8 cellular contexts compared by ENCODE assay signal in genomic region chr3:123559040-123559861, GRCh38. TPM values are rescaled to one million over a fixed set of nuclear protein-coding genes. Genes with fewer than 3 reads are reported as not detected.
DNase-seq lines count a peak whose midpoint lies in the region; TF ChIP-seq lines count a peak whose summit lies in the region.

No MANE protein-coding gene starts in this region.

- H3K4me1 ChIP-seq in GM23248 (ENCODE audit: insufficient read depth), result no peaks in the 10 kb centered on the region
- H3K4me1 ChIP-seq in stomach, result peaks cover 0 to 6% (median 0%) of the 10 kb centered on the region in 4 donors

- TF ChIP-seq POLR2A in stomach (IDR thresholded peaks at IDR 0.05), result no peak

- H3K4me1 Mint-ChIP-seq in immature natural killer cell, result peaks cover 4 to 14% of the 10 kb centered on the region in 2 donors
- peaks cover 8% of the 10 kb centered on the region for H3K4me1 Mint-ChIP-seq in activated CD4-positive, alpha-beta memory T cell treated with anti-CD3 and anti-CD28 coated beads, Interleukin-2, amount 10 ng/mL, durations not matched to agents 7 days and 5 days

- no peaks in the 10 kb centered on the region for H3K27me3 Mint-ChIP-seq in immature natural killer cell (ENCODE audit: low read depth in 3 of 3)
- H3K27me3 Mint-ChIP-seq in activated CD4-positive, alpha-beta memory T cell treated with anti-CD3 and anti-CD28 coated beads, Interleukin-2, amount 10 ng/mL, durations not matched to agents 7 days and 5 days, result no peaks in the 10 kb centered on the region

- H3K9me3 Mint-ChIP-seq in immature natural killer cell, result peaks cover 0 to 5% (median under 1%) of the 10 kb centered on the region in 6 donors
- no peaks in the 10 kb centered on the region for H3K9me3 Mint-ChIP-seq in activated CD4-positive, alpha-beta memory T cell treated with anti-CD3 and anti-CD28 coated beads, Interleukin-2, amount 10 ng/mL, durations not matched to agents 7 days and 5 days

- H4K20me1 ChIP-seq in GM23248 (ENCODE audit: insufficient read depth), result no peaks in the 10 kb centered on the region

- H3K27ac Mint-ChIP-seq in immature natural killer cell, result no peak overlapping the region
- no peak overlapping the region for H3K27ac Mint-ChIP-seq in activated CD4-positive, alpha-beta memory T cell treated with anti-CD3 and anti-CD28 coated beads, Interleukin-2, amount 10 ng/mL, durations not matched to agents 7 days and 5 days

- no peak overlapping the region for H2AFZ ChIP-seq in GM23248

- H3K4me3 ChIP-seq in GM23248 (no peak overlapping the region), astrocyte of the spinal cord (ENCODE audit: low read depth, low read length) (no peak overlapping the region), stomach (no peak overlapping the region)

- TF ChIP-seq EP300 in stomach (IDR thresholded peaks at IDR 0.05), result no peak

- peak; percentile 70 for TF ChIP-seq CTCF in astrocyte of the spinal cord (IDR thresholded peaks at IDR 0.05; ENCODE audit: low read depth, low read length)
- TF ChIP-seq CTCF in stomach (IDR thresholded peaks at IDR 0.05), result peak in 5 of 7 experiments; percentile 27 to 77 (median 65)

- H3K9ac ChIP-seq in GM23248, result no peak overlapping the region

- no peak overlapping the region for H3K4me3 Mint-ChIP-seq in immature natural killer cell
- no peak overlapping the region for H3K4me3 Mint-ChIP-seq in activated CD4-positive, alpha-beta memory T cell treated with anti-CD3 and anti-CD28 coated beads, Interleukin-2, amount 10 ng/mL, durations not matched to agents 7 days and 5 days

- CTCF ChIA-PET in activated CD4-positive, alpha-beta memory T cell treated with anti-CD3 and anti-CD28 coated beads, Interleukin-2, amount 10 ng/mL, durations not matched to agents 7 days and 5 days (lab: Charles Lee), result interaction anchor here (0.6 to 5.6 kb wide), 20 partner anchors 8 to 233 kb away, joined by 3 to 27 read pairs (median 4); partner anchors contain the start of genes ADCY5 and HACD2

- H3K9me3 ChIP-seq in GM23248 (ENCODE audit: low read depth) (no peaks in the 10 kb centered on the region), stomach (peaks cover 0 to 6% (median 0%) of the 10 kb centered on the region in 4 donors)

- no peaks in the 10 kb centered on the region for H3K9me2 ChIP-seq in GM23248 (ENCODE audit: insufficient read depth)

- peaks cover 19 to 21% (median 20%) of the 10 kb centered on the region in 3 donors for H3K36me3 Mint-ChIP-seq in immature natural killer cell
- no peaks in the 10 kb centered on the region for H3K36me3 Mint-ChIP-seq in activated CD4-positive, alpha-beta memory T cell treated with anti-CD3 and anti-CD28 coated beads, Interleukin-2, amount 10 ng/mL, durations not matched to agents 7 days and 5 days (ENCODE audit: low read depth)

- no peaks in the 10 kb centered on the region for H3K27me3 ChIP-seq in GM23248 (replicated peaks; ENCODE audit: insufficient read depth)
- H3K27me3 ChIP-seq in stomach, result no peaks in the 10 kb centered on the region

- no peak overlapping the region for H3K27ac ChIP-seq in GM23248
- no peak overlapping the region for H3K27ac ChIP-seq in stomach

- 0 out of 2 replicates have a peak, but pooled peaks cover 5% of the 10 kb centered on the region for H3F3A ChIP-seq in GM23248 (ENCODE audit: insufficient read depth)

- intact Hi-C loops in stomach (cut with DNase I; ENCODE audit: low total_unique reads), result loop anchor here (5.0 kb wide), 1 partner anchor 227 kb away; no protein-coding TSS in a partner anchor

- POLR2A ChIA-PET in activated CD4-positive, alpha-beta memory T cell treated with anti-CD3 and anti-CD28 coated beads, Interleukin-2, amount 10 ng/mL, durations not matched to agents 7 days and 5 days (lab: Charles Lee), result interaction anchor here (1.0 kb wide), 1 partner anchor 25 kb away, joined by 3 read pairs; the partner anchor contains the start of gene HACD2

- WGBS in GM23248 (ENCODE audit: low coverage in 1 of 2, low lambda C conversion rate in 2 of 2, missing lambda C conversion rate in 2 of 2), 2 experiments, result 27 to 30% methylated on average over 12 of the region's 12 CpGs
- WGBS in stomach, 5 donors, result 32 to 40% (median 36%) methylated on average over 12 of the region's 12 CpGs

- no peaks in the 10 kb centered on the region for H3K36me3 ChIP-seq in GM23248 (ENCODE audit: low read depth)
- H3K36me3 ChIP-seq in stomach, result peaks cover 0 to 11% (median 6%) of the 10 kb centered on the region in 4 donors

- no peak overlapping the region for H3K4me2 ChIP-seq in GM23248 (ENCODE audit: unreplicated experiment)

- DNase-seq in Ammon's horn (ENCODE audit: low spot score), result peak; percentile 78
- peak; percentile 77 for DNase-seq in GM23248
- peak; percentile 31 for DNase-seq in NCI-H345 (lab: John Stamatoyannopoulos, UW)
- peak; percentile 52 for DNase-seq in astrocyte of the spinal cord (ENCODE audit: low read depth, low spot score)
- DNase-seq in immature natural killer cell, result peak; percentile 24 to 46 (median 39)
- DNase-seq in stomach, result no peak
- DNase-seq in activated CD4-positive, alpha-beta memory T cell treated with anti-CD3 and anti-CD28 coated beads, Interleukin-2, amount 10 ng/mL, durations not matched to agents 7 days and 5 days, result no peak
- no peak for DNase-seq in stimulated activated CD4-positive, alpha-beta T cell treated with anti-CD3 and anti-CD28 coated beads, Interleukin-15, amount 100 ng/mL, for 24 hours

- in situ Hi-C loops in GM23248 (cut with MboI) (loop anchor here (5.0 kb wide), 1 partner anchor 232 kb away; no protein-coding TSS in a partner anchor), astrocyte of the spinal cord (cut with HindIII; ENCODE audit: low sequenced_read_pairs) (no loop called here)

- peaks cover 18% of the 10 kb centered on the region for H3K79me2 ChIP-seq in GM23248 (ENCODE audit: insufficient read depth)

RNA-seq across cellular contexts. Expression of gene HACD2, which starts 25.6 kb away (rescaled TPM):
- 41.2 and 41.6 TPM in 2 replicates for total RNA-seq in GM23248 (2014; rRNA removed; shearing (Covaris generic))
- 27.0 and 29.6 TPM in 2 replicates for polyA plus RNA-seq in GM23248 (2016; fragmentation: Nextera tagmentation; extraction: Ambion mirVana)
- polyA plus RNA-seq in immature natural killer cell, result 10 to 100 TPM; 19.3 to 37.0 (median 25.3) TPM
- total RNA-seq in stomach, result 10 to 100 TPM in 4 of 5 donors, 1 to 10 TPM in 1; 6.7 to 36.0 (median 22.8) TPM
- polyA plus RNA-seq in stomach, result 10 to 100 TPM in 1 of 3 donors, 1 to 10 TPM in 2; 5.3 to 10.1 (median 7.2) TPM
- 10 to 100 TPM; 21.0 to 23.2 TPM for total RNA-seq in activated CD4-positive, alpha-beta memory T cell treated with anti-CD3 and anti-CD28 coated beads, Interleukin-2, amount 10 ng/mL, durations not matched to agents 7 days and 5 days

Comparison
In these comparisons a context has a peak if more than half of its experiments do, and no peak if none do; other contexts are left out.
1. DNase-seq: peak in Ammon's horn (single experiment), GM23248 (single experiment), NCI-H345 (single experiment), astrocyte of the spinal cord (single experiment) and immature natural killer cell (3 of 3); none in stomach (single experiment), activated CD4-positive, alpha-beta memory T cell treated with anti-CD3 and anti-CD28 coated beads, Interleukin-2, amount 10 ng/mL, durations not matched to agents 7 days and 5 days (single experiment) and stimulated activated CD4-positive, alpha-beta T cell treated with anti-CD3 and anti-CD28 coated beads, Interleukin-15, amount 100 ng/mL, for 24 hours (single experiment).